ENCODE assay signal across 8 cellular contexts in the genomic region with DNA sequence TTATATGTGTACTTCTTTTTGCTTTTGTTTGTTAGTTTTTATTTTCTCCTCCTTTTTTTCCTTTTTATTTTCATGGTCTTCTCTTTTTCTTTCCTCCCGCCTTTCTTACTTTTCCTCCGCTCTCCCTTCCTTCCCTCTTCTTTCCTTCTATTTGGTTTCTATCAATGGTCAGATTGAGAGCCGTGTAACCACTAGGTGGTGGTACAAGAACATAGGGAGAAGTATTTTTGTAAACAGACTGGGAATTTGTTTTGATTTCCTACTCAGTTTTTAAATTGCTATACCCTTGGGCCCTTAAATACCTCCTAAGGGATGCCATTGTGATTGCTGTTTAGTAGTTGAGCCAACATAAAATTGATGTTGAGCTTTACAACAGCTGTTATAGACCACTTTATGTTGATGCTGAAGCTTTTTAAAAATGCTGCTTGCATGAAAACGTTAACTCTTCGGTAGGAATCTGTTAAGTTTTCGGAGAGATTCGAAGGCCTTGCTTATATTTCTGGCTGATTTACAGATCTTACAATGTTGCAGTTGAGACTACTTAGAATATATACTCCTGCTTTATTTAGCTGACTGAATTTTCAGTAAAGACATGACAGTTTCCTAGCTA.
DNase-seq lines count a peak whose midpoint lies in the region; ATAC-seq and TF ChIP-seq lines count a peak whose summit lies in the region.

No MANE protein-coding gene starts in this region.

- in situ Hi-C loops in ACHN (cut with HindIII; ENCODE audit: low pct_ligation_motif_present, low pct_unique_long_range_greater_than_20kb, low sequenced_read_pairs) (loop anchor here (25.0 kb wide), 1 partner anchor 333 kb away; no protein-coding TSS in a partner anchor), G401 (cut with HindIII; ENCODE audit: low sequenced_read_pairs) (no loop called here)

- no peaks in the 10 kb centered on the region for H3K9me3 ChIP-seq in prostate gland

- ATAC-seq in HG02610 (IDR thresholded peaks at IDR 0.05; ENCODE audit: unreplicated experiment) = no peak

- H3K27me3 ChIP-seq in prostate gland (replicated peaks; ENCODE audit: insufficient read depth) = no peaks in the 10 kb centered on the region

- DNase-seq in ACHN (peak; percentile 73), G401 (ENCODE audit: low spot score) (peak; percentile 67), NCI-H146 (lab: John Stamatoyannopoulos, UW) (peak; percentile 29), fibroblast of peridontal ligament (ENCODE audit: extremely low read depth) (peak; percentile 95), prostate gland (ENCODE audit: low spot score) (peak; percentile 5), germinal center (ENCODE audit: low spot score) (no peak)
- no peak for DNase-seq in T-helper 2 cell treated with Interferon-gamma antibody and Interleukin-4, amounts not matched to agents 5 μg/mL and 100 μg/mL, for 36 hours (ENCODE audit: low spot score)

- intact Hi-C loops in prostate gland (cut with DNase I) = loop anchor here (5.0 to 10.0 kb wide), 2 partner anchors 353 to 610 kb away; partner anchors contain the start of gene ITGA4

- H3K27ac ChIP-seq in prostate gland = no peak overlapping the region

- H3K27ac Mint-ChIP-seq in T-helper 2 cell treated with Interferon-gamma antibody and Interleukin-4, amounts not matched to agents 5 μg/mL and 100 μg/mL, for 36 hours = peak overlapping the region; percentile 58

- H3K27me3 Mint-ChIP-seq in T-helper 2 cell treated with Interferon-gamma antibody and Interleukin-4, amounts not matched to agents 5 μg/mL and 100 μg/mL, for 36 hours (ENCODE audit: low read depth) = no peaks in the 10 kb centered on the region

- TF ChIP-seq CTCF in prostate gland (IDR thresholded peaks at IDR 0.05) = peak; percentile 24 to 61 (median 41)

- TF ChIP-seq POLR2A in prostate gland (IDR thresholded peaks at IDR 0.05) = no peak

- H3K4me1 Mint-ChIP-seq in T-helper 2 cell treated with Interferon-gamma antibody and Interleukin-4, amounts not matched to agents 5 μg/mL and 100 μg/mL, for 36 hours (ENCODE audit: low read depth) = peaks cover 50% of the 10 kb centered on the region

- H3K9me3 Mint-ChIP-seq in T-helper 2 cell treated with Interferon-gamma antibody and Interleukin-4, amounts not matched to agents 5 μg/mL and 100 μg/mL, for 36 hours = peaks cover 1% of the 10 kb centered on the region

- 63% methylated on average over 7 of the region's 7 CpGs for WGBS in prostate gland

- H3K36me3 Mint-ChIP-seq in T-helper 2 cell treated with Interferon-gamma antibody and Interleukin-4, amounts not matched to agents 5 μg/mL and 100 μg/mL, for 36 hours (ENCODE audit: low read depth) = peaks cover 7% of the 10 kb centered on the region

- peak overlapping the region; percentile 35 for H3K4me3 Mint-ChIP-seq in T-helper 2 cell treated with Interferon-gamma antibody and Interleukin-4, amounts not matched to agents 5 μg/mL and 100 μg/mL, for 36 hours

- no peak overlapping the region for H3K4me3 ChIP-seq in prostate gland

- no peaks in the 10 kb centered on the region for H3K4me1 ChIP-seq in prostate gland (replicated peaks)

- H3K36me3 ChIP-seq in prostate gland = no peaks in the 10 kb centered on the region

Comparison
In these comparisons a context has a peak if more than half of its experiments do, and no peak if none do; other contexts are left out.
1. DNase-seq: peak in ACHN (single experiment), G401 (single experiment), NCI-H146 (single experiment), fibroblast of peridontal ligament (single experiment) and prostate gland (single experiment); none in T-helper 2 cell treated with Interferon-gamma antibody and Interleukin-4, amounts not matched to agents 5 μg/mL and 100 μg/mL, for 36 hours (single experiment) and germinal center (single experiment).